In the genomic region with DNA sequence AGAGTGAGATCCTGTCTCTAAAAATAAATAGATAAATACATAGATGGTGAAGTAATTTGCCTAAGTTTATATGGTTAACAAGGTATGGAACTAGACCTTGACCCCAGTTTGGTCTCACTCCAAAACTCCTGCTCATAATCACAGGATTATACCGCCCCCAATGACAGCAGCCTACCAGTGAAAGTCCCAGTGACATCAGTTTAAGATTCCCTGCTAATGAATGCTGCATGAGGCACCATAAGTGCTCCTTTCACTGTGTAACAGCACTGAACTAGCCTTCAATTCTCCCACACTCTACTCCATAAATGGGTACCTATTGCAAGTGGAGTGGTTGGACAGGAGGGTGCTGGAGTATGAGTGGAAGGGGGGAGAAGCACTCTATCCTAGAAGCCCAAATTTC, we compare ENCODE assay signal across 27 cellular contexts. TPM values are rescaled to one million over a fixed set of nuclear protein-coding genes. Genes with fewer than 3 reads are reported as not detected.
"Had no signal": no experiment of that assay in that cellular context is flagged by ENCODE, and none has a peak within 500 bp of the region (broad histone marks: within the 10 kb centered on the region; RNA-seq: fewer than 3 reads in every experiment).

No MANE protein-coding gene starts in this region.

- H3K36me3 ChIP-seq: heart right ventricle, prostate gland, right atrium auricular region, stomach, thyroid gland had no signal

- H3K4me1 ChIP-seq: right atrium auricular region had no signal

- ATAC-seq: esophagus mucosa; mucosa of descending colon; natural killer cell treated with Interleukin-12 subunit alpha and Interleukin-12 subunit beta and Interleukin-15 and Interleukin-18, amount 100 ng/mL, for 72 hours; sciatic nerve had no signal

- H3K4me3 ChIP-seq: heart right ventricle, lung, mucosa of descending colon, prostate gland, right atrium auricular region, smooth muscle cell, stomach, thyroid gland had no signal

- H3K27me3 ChIP-seq: heart right ventricle, right atrium auricular region, stomach, thyroid gland had no signal

- H3K9me3 ChIP-seq: mucosa of descending colon, prostate gland, right atrium auricular region, thyroid gland had no signal

- H3K27ac ChIP-seq: epithelial cell of prostate, heart right ventricle, prostate gland, right atrium auricular region, stomach, thyroid gland had no signal

- FAIRE-seq: colon, islet of Langerhans had no signal

- DNase-seq: effector CD8-positive, alpha-beta T cell; endodermal cell; foreskin melanocyte; glutamatergic neuron; heart right ventricle; hippocampal formation; kidney glomerular epithelial cell; mucosa of descending colon; naive B cell; stimulated activated CD4-positive, alpha-beta T cell treated with anti-CD3 and anti-CD28 coated beads, Interleukin-12 subunit alpha, Interleukin-12 subunit beta, amount 100 ng/mL, for 4 hours; stimulated activated CD4-positive, alpha-beta T cell treated with anti-CD3 and anti-CD28 coated beads, Interleukin-1b, Interleukin-23, amount 100 ng/mL, for 48 hours; stimulated activated CD4-positive, alpha-beta T cell treated with anti-CD3 and anti-CD28 coated beads, Interleukin-4, amount 100 ng/mL, for 1 hour; stimulated activated CD8-positive, alpha-beta memory T cell treated with anti-CD3 and anti-CD28 coated beads, Interleukin-4, amount 100 ng/mL, for 48 hours; stimulated activated naive CD4-positive, alpha-beta T cell treated with Interleukin-2 at 50 U/mL for 16 hours; stomach; thyroid gland; trophoblast cell had no signal

RNA-seq across cellular contexts. Expression of a gene that starts 23.7 kb away (rescaled TPM):
- total RNA-seq: natural killer cell treated with Interleukin-12 subunit alpha and Interleukin-12 subunit beta and Interleukin-15 and Interleukin-18, amount 100 ng/mL, for 72 hours had no signal
